Comparison of ENCODE assay signal across 1 cellular context in genomic region chr14:35806006-35806907, GRCh38.
TF ChIP-seq lines count a peak whose summit lies in the region.

No MANE protein-coding gene starts in this region.

TF ChIP-seq in A549, 52 proteins besides CTCF, POLR2A, EP300 and RAD21:
- no peak for TF ChIP-seq CHD2 (IDR thresholded peaks at IDR 0.05; ENCODE audit: low read length, partially characterized antibody)
- peak; percentile 78 for TF ChIP-seq MAFK (IDR thresholded peaks at IDR 0.05; ENCODE audit: partially characterized antibody)
